Comparison of ENCODE assay signal across 8 cellular contexts in genomic region chr2:73985318-73986084, GRCh38. TPM values are rescaled to one million over a fixed set of nuclear protein-coding genes. Genes with fewer than 3 reads are reported as not detected.
DNase-seq lines count a peak whose midpoint lies in the region; TF ChIP-seq lines count a peak whose summit lies in the region.

No MANE protein-coding gene starts in this region.

- peak overlapping the region; percentile 75 for H3K4me3 Mint-ChIP-seq in osteocyte (ENCODE audit: unreplicated experiment)

- H3K27ac Mint-ChIP-seq in osteocyte (ENCODE audit: unreplicated experiment), result peak overlapping the region; percentile 68

- no peak for DNase-seq in HFF-Myc (ENCODE audit: extremely low read depth, low read depth)
- DNase-seq in NOMO-1 treated with dmso at 0.1 percent for 144 hours (lab: John Stamatoyannopoulos, UW; ENCODE audit: unreplicated experiment), result peak; percentile 56
- peak; percentile 58 for DNase-seq in activated T-cell treated with anti-CD3 and anti-CD28 coated beads for 48 hours (ENCODE audit: low read depth)
- DNase-seq in fibroblast of pulmonary artery (ENCODE audit: low read depth), result no peak
- no peak for DNase-seq in osteocyte (ENCODE audit: extremely low spot score, unreplicated experiment)
- no peak for DNase-seq in HCEC 1CT
- no peak for DNase-seq in cerebellar nuclear complex (lab: John Stamatoyannopoulos, UW)

- peak overlapping the region; percentile 76 for H3K4me3 ChIP-seq in GM12875 (ENCODE audit: low read depth, low read length)
- H3K4me3 ChIP-seq in HFF-Myc (replicated peaks; ENCODE audit: low read depth, low read length), result peak overlapping the region; percentile 69
- H3K4me3 ChIP-seq in fibroblast of pulmonary artery (replicated peaks; ENCODE audit: low read depth, low read length), result peak overlapping the region; percentile 60

- H3K27me3 Mint-ChIP-seq in osteocyte (ENCODE audit: unreplicated experiment), result peaks cover 6% of the 10 kb centered on the region

- peaks cover 57% of the 10 kb centered on the region for H3K4me1 Mint-ChIP-seq in osteocyte (ENCODE audit: unreplicated experiment)

- peaks cover 26% of the 10 kb centered on the region for H3K36me3 Mint-ChIP-seq in osteocyte (ENCODE audit: unreplicated experiment)

- H3K9me3 Mint-ChIP-seq in osteocyte (ENCODE audit: unreplicated experiment), result no peaks in the 10 kb centered on the region

- no peak for TF ChIP-seq CTCF in GM12875 (IDR thresholded peaks at IDR 0.05; ENCODE audit: borderline replicate concordance, insufficient read depth, low read depth, low read length)
- no peak for TF ChIP-seq CTCF in HFF-Myc (IDR thresholded peaks at IDR 0.05; ENCODE audit: low read depth, low read length, missing control alignments)
- TF ChIP-seq CTCF in fibroblast of pulmonary artery (IDR thresholded peaks at IDR 0.05; ENCODE audit: low read length, missing control alignments), result no peak
- no peak for TF ChIP-seq CTCF in osteocyte (IDR thresholded peaks at IDR 0.05)

RNA-seq across cellular contexts. Expression of gene TET3, which starts 0.8 kb away (rescaled TPM):
- 26.5 and 27.5 TPM in 2 replicates for total RNA-seq in osteocyte

RNA-seq across cellular contexts. Expression of gene DGUOK, which starts 58.8 kb away (rescaled TPM):
- 63.9 and 64.8 TPM in 2 replicates for total RNA-seq in osteocyte

Comparison
In these comparisons a context has a peak if more than half of its experiments do, and no peak if none do; other contexts are left out.
1. DNase-seq: peak in NOMO-1 treated with dmso at 0.1 percent for 144 hours (single experiment) and activated T-cell treated with anti-CD3 and anti-CD28 coated beads for 48 hours (single experiment); none in HFF-Myc (single experiment), fibroblast of pulmonary artery (single experiment), osteocyte (single experiment), HCEC 1CT (single experiment) and cerebellar nuclear complex (0 of 2).
2. Peak in every context shown above with its lines, with median percentiles within 50 percentile points of each other: H3K4me3 ChIP-seq.